1 cellular context compared by ENCODE assay signal in genomic region chr9:35937227-35937626, GRCh38.
TF ChIP-seq lines count a peak whose summit lies in the region.

No MANE protein-coding gene starts in this region.

TF ChIP-seq in WTC11, 78 proteins besides CTCF, POLR2A, EP300 and RAD21 (continued from another document):
- TF ChIP-seq EMX1 (CRISPR knock-in tag; IDR thresholded peaks at IDR 0.05), result no peak
- no peak for TF ChIP-seq IRF2 (CRISPR knock-in tag; IDR thresholded peaks at IDR 0.05; ENCODE audit: borderline replicate concordance, low read depth)
- TF ChIP-seq ARID4B (CRISPR knock-in tag; IDR thresholded peaks at IDR 0.05; ENCODE audit: borderline replicate concordance), result no peak
- no peak for TF ChIP-seq ATF1 (CRISPR knock-in tag; IDR thresholded peaks at IDR 0.05)
- TF ChIP-seq ZNF281 (CRISPR knock-in tag; IDR thresholded peaks at IDR 0.05), result no peak
TF ChIP-seq in WTC11: peak in this region for 0.
